In the genomic region with DNA sequence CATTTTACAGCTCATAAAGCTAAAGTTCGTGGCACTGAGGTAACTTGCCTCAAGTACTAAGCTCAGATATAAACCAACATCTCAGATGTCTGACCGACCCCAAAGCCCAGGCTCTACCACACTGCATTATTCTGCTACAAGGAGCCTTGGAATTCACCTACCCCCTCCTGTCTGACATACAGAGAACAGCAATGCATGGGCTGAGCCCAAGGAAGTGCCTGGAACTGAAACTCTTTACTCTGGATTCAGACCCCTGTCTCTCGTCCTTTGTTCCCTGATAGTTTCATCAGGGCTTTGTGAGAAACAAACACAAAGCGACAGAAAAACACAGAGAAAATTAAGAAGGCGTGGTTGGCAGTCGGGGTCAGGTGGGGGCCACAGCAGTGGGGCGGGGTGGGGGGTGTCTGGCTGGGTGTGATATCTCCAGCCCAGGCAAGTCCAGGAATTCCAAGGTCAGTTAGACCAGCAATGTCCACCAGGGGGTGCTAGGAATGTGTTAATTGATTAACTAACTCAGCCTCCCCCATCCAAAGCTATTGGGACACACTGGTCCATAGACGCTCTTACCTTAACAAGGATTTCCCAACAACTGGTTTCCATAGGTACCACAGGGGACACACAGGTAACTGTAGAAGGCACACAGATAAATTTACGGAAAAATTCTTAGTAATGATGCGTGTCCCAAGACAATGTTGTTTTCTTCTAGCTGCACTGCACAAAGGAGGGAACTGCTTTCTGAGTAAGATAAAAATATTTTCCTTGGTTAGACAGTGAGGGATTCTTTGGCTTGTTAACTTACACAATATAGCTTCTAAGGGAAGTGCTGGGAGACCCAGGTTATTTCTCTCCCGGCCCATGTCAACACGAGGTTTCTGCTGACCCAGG, we compare ENCODE assay signal across 8 cellular contexts. TPM values are rescaled to one million over a fixed set of nuclear protein-coding genes. Genes with fewer than 3 reads are reported as not detected.
DNase-seq lines count a peak whose midpoint lies in the region; ATAC-seq and TF ChIP-seq lines count a peak whose summit lies in the region.

No MANE protein-coding gene starts in this region.

- H3K4me3 Mint-ChIP-seq in CD4-positive, alpha-beta T cell = no peak overlapping the region

- no peaks in the 10 kb centered on the region for H3K36me3 Mint-ChIP-seq in CD4-positive, alpha-beta T cell (ENCODE audit: low read depth)

- POLR2A ChIA-PET in CD4-positive, alpha-beta T cell (lab: Charles Lee) = no interaction called here

- intact Hi-C loops in CD4-positive, alpha-beta T cell (cut with DNase I, micrococcal nuclease) = no loop called here
- intact Hi-C loops in transverse colon (cut with DNase I; ENCODE audit: low total_unique reads) = no loop called here

- in situ Hi-C loops in transverse colon (cut with MboI; ENCODE audit: low pct_ligation_motif_present in 1 of 4, low pct_unique_long_range_greater_than_20kb in 1 of 4, low sequenced_read_pairs in 3 of 4) = no loop called here

- H3K36me3 ChIP-seq in SJCRH30 (no peaks in the 10 kb centered on the region), lung (ENCODE audit: control insufficient read depth in 2 of 2, insufficient read depth in 2 of 2, low read length in 2 of 2) (no peaks in the 10 kb centered on the region), transverse colon (no peaks in the 10 kb centered on the region)

- H3K4me1 ChIP-seq in SJCRH30 (peaks cover 14% of the 10 kb centered on the region), lung (ENCODE audit: control insufficient read depth in 2 of 2, insufficient read depth in 2 of 2, low read length in 2 of 2) (peaks cover 0 to 3% of the 10 kb centered on the region in 2 donors), transverse colon (peaks cover 0 to 7% (median 2%) of the 10 kb centered on the region in 4 donors)

- peak; percentile 76 for TF ChIP-seq RAD21 in Ishikawa (IDR thresholded peaks at IDR 0.05; ENCODE audit: low read depth)

- CTCF ChIA-PET in CD4-positive, alpha-beta T cell (lab: Charles Lee) = interaction anchor here (0.5 kb wide), 1 partner anchor 122 kb away, joined by 3 read pairs; no protein-coding TSS in a partner anchor

- no peak for TF ChIP-seq POLR2A in transverse colon (IDR thresholded peaks at IDR 0.05)

- TF ChIP-seq CTCF in CD4-positive, alpha-beta T cell (IDR thresholded peaks at IDR 0.05) = peak; percentile 48
- TF ChIP-seq CTCF in lung (IDR thresholded peaks at IDR 0.05; ENCODE audit: control extremely low read depth, extremely low read depth) (peak; percentile 22), transverse colon (IDR thresholded peaks at IDR 0.05) (peak; percentile 36 to 61 (median 54))

- no peak for ATAC-seq in CD4-positive, alpha-beta T cell (ENCODE audit: poor library complexity)
- ATAC-seq in GM18861 (IDR thresholded peaks at IDR 0.05; ENCODE audit: unreplicated experiment) (peak; percentile 34), lung (ENCODE audit: insufficient read depth, low FRiP score) (no peak), GM18511 (IDR thresholded peaks at IDR 0.05; ENCODE audit: unreplicated experiment) (no peak)

- WGBS in lung, 2 donors = 68 to 73% methylated on average over 12 of the region's 12 CpGs
- 62 to 65% methylated on average over 4 to 12 of the region's 12 CpGs for WGBS in transverse colon (ENCODE audit: low coverage in 1 of 2), 2 donors

- H3K27ac ChIP-seq in CD4-positive, alpha-beta T cell (ENCODE audit: low read depth, low read length) = no peak overlapping the region
- H3K27ac ChIP-seq in SJCRH30 (no peak overlapping the region), lung (ENCODE audit: low read depth in 1 of 2, low read length in 1 of 2) (no peak overlapping the region), transverse colon (no peak overlapping the region)

- peaks cover 54% of the 10 kb centered on the region for H3K27me3 Mint-ChIP-seq in CD4-positive, alpha-beta T cell

- H3K9me3 Mint-ChIP-seq in CD4-positive, alpha-beta T cell = no peaks in the 10 kb centered on the region

- H3K9me3 ChIP-seq in CD4-positive, alpha-beta T cell (ENCODE audit: control insufficient read depth, low read length) = no peaks in the 10 kb centered on the region
- H3K9me3 ChIP-seq in SJCRH30 (replicated peaks) (no peaks in the 10 kb centered on the region), lung (ENCODE audit: control insufficient read depth in 2 of 2, insufficient read depth in 1 of 2, low read length in 1 of 2) (no peaks in the 10 kb centered on the region), transverse colon (no peaks in the 10 kb centered on the region)

- no peaks in the 10 kb centered on the region for H3K27me3 ChIP-seq in CD4-positive, alpha-beta T cell (ENCODE audit: control insufficient read depth, insufficient read depth, low read length)
- H3K27me3 ChIP-seq in SJCRH30 = no peaks in the 10 kb centered on the region
- no peaks in the 10 kb centered on the region for H3K27me3 ChIP-seq in lung (ENCODE audit: control insufficient read depth, insufficient read depth)
- no peaks in the 10 kb centered on the region for H3K27me3 ChIP-seq in transverse colon

- TF ChIP-seq EP300 in Ishikawa (IDR thresholded peaks at IDR 0.05; ENCODE audit: borderline replicate concordance) (no peak), transverse colon (IDR thresholded peaks at IDR 0.05; ENCODE audit: low read depth) (no peak)

- H3K4me1 Mint-ChIP-seq in CD4-positive, alpha-beta T cell (ENCODE audit: low read depth) = no peaks in the 10 kb centered on the region

- DNase-seq in CD4-positive, alpha-beta T cell = peak in 2 of 10 experiments; percentile 6 to 13
- DNase-seq in SJCRH30 (peak; percentile 85 to 93), dermis blood vessel endothelial cell (peak; percentile 86), lung (ENCODE audit: low spot score) (peak; percentile 69), transverse colon (peak; percentile 63)

- H3K4me3 ChIP-seq in SJCRH30 (no peak overlapping the region), lung (no peak overlapping the region), transverse colon (no peak overlapping the region)

- H3K27ac Mint-ChIP-seq in CD4-positive, alpha-beta T cell = no peak overlapping the region

TF ChIP-seq in Ishikawa, 13 proteins besides CTCF, POLR2A, EP300 and RAD21:
- TF ChIP-seq CEBPB (IDR thresholded peaks at IDR 0.05) (no peak), TEAD4 (IDR thresholded peaks at IDR 0.05) (peak; percentile 67; the same call in 1 of the 2 replicates)

RNA-seq across cellular contexts. Expression of gene SSUH2, which starts 18.8 kb away (rescaled TPM):
- not detected for total RNA-seq in CD4-positive, alpha-beta T cell
- 0.30 and 0.53 TPM in 2 replicates for total RNA-seq in SJCRH30 (2014; rRNA removed; shearing (Covaris generic))
- total RNA-seq in dermis blood vessel endothelial cell = not detected in 2 replicates
- 1 to 10 TPM in 1 of 2 donors, under 1 TPM in 1; 0.43 to 3.4 TPM for total RNA-seq in lung
- polyA plus RNA-seq in lung = under 1 TPM; 0.07 to 0.26 TPM
- 1 to 10 TPM in 2 of 4 donors, not detected in 2; 2.9 to 4.1 TPM for total RNA-seq in transverse colon
